In genomic region chr4:16909245-16909644, GRCh38 we compare ENCODE assay signal across 29 cellular contexts. TPM values are rescaled to one million over a fixed set of nuclear protein-coding genes. Genes with fewer than 3 reads are reported as not detected.
DNase-seq lines count a peak whose midpoint lies in the region; ATAC-seq, FAIRE-seq and TF ChIP-seq lines count a peak whose summit lies in the region.
"Had no signal": no experiment of that assay in that cellular context is flagged by ENCODE, and none has a peak within 500 bp of the region (broad histone marks: within the 10 kb centered on the region; RNA-seq: fewer than 3 reads in every experiment).

No MANE protein-coding gene starts in this region.

- POLR2A ChIA-PET in WTC11 (lab: Charles Lee): no interaction called here

- H3K27me3 ChIP-seq in GM23338 (ENCODE audit: insufficient read depth) (no peaks in the 10 kb centered on the region), iPS-15b (ENCODE audit: control insufficient read depth, insufficient read depth, low read length) (no peaks in the 10 kb centered on the region), osteoblast (ENCODE audit: insufficient read depth, low read length) (no peaks in the 10 kb centered on the region)
- H3K27me3 ChIP-seq: adrenal gland, ovary, SJSA1 had no signal

- H3K4me3 Mint-ChIP-seq in GM23338: peak overlapping the region; percentile 25; the same call in 1 of the 3 replicates
- H3K4me3 Mint-ChIP-seq in WTC11: peak overlapping the region; percentile 36
- H3K4me3 Mint-ChIP-seq: naive B cell; stimulated activated effector memory CD8-positive, alpha-beta T cell treated with anti-CD3 and anti-CD28 coated beads, Interleukin-12 subunit alpha, Interleukin-12 subunit beta, amount 100 ng/mL, for 72 hours had no signal

- H3K4me1 ChIP-seq in GM23338 (ENCODE audit: insufficient read depth): peaks cover 28% of the 10 kb centered on the region
- peaks cover 20% of the 10 kb centered on the region for H3K4me1 ChIP-seq in iPS-15b (ENCODE audit: control insufficient read depth, insufficient read depth, low read length)
- no peaks in the 10 kb centered on the region for H3K4me1 ChIP-seq in osteoblast (ENCODE audit: insufficient read depth, low read length)
- H3K4me1 ChIP-seq: adrenal gland, SJSA1 had no signal

- no peaks in the 10 kb centered on the region for H4K20me1 ChIP-seq in GM23338 (replicated peaks; ENCODE audit: insufficient read depth)
- H4K20me1 ChIP-seq in osteoblast (ENCODE audit: insufficient read depth, low read length): no peaks in the 10 kb centered on the region

- peaks cover 16% of the 10 kb centered on the region for H3K9me2 ChIP-seq in GM23338 (ENCODE audit: insufficient read depth)

- H3K9ac ChIP-seq in iPS-15b (ENCODE audit: low read depth, low read length): no peak overlapping the region

- H3K27me3 Mint-ChIP-seq in GM23338 (ENCODE audit: insufficient read depth, low read depth, poor library complexity) (peaks cover 8% of the 10 kb centered on the region), WTC11 (ENCODE audit: low read depth) (no peaks in the 10 kb centered on the region)

- ATAC-seq in GM23338 (peak; percentile 51), WTC11 (peak; percentile 21), HG03025 (IDR thresholded peaks at IDR 0.05; ENCODE audit: low FRiP score, unreplicated experiment) (no peak), GM21723 (IDR thresholded peaks at IDR 0.05; ENCODE audit: unreplicated experiment) (no peak)
- ATAC-seq: stimulated activated effector memory CD8-positive, alpha-beta T cell treated with anti-CD3 and anti-CD28 coated beads, Interleukin-12 subunit alpha, Interleukin-12 subunit beta, amount 100 ng/mL, for 72 hours had no signal

- CTCF ChIA-PET in WTC11 (lab: Charles Lee): interaction anchor here (0.6 to 1.9 kb wide), 5 partner anchors 8 to 334 kb away, joined by 3 to 7 read pairs (median 4); no protein-coding TSS in a partner anchor

- no peaks in the 10 kb centered on the region for H3F3A ChIP-seq in GM23338 (replicated peaks; ENCODE audit: low read depth)

- H3K36me3 ChIP-seq in GM23338 (ENCODE audit: insufficient read depth) (no peaks in the 10 kb centered on the region), iPS-15b (ENCODE audit: control insufficient read depth, insufficient read depth, low read length) (no peaks in the 10 kb centered on the region), osteoblast (ENCODE audit: insufficient read depth, low read length) (no peaks in the 10 kb centered on the region)
- H3K36me3 ChIP-seq: adrenal gland, ovary, SJSA1 had no signal

- H3K27ac ChIP-seq in GM23338 (ENCODE audit: low read depth) (no peak overlapping the region), osteoblast (ENCODE audit: low read depth, low read length) (no peak overlapping the region)
- H3K27ac ChIP-seq: adrenal gland, C4-2B, ovary, SJSA1 had no signal

- TF ChIP-seq CTCF in GM23338 (conservative IDR thresholded peaks at IDR 0.05; ENCODE audit: low read depth in 2 of 2): no peak
- TF ChIP-seq CTCF in WTC11 (IDR thresholded peaks at IDR 0.05): no peak
- TF ChIP-seq CTCF in osteoblast (IDR thresholded peaks at IDR 0.05; ENCODE audit: extremely low read depth, low read depth, low read length): no peak

- H2AFZ ChIP-seq in GM23338 (0 out of 2 replicates have a peak overlapping the region, but pooled peaks have one; percentile 1), osteoblast (ENCODE audit: low read length) (peak overlapping the region; percentile 9)

- H3K9me3 ChIP-seq in iPS-15b (ENCODE audit: control insufficient read depth, insufficient read depth, low read length) (no peaks in the 10 kb centered on the region), osteoblast (ENCODE audit: low read depth, low read length) (no peaks in the 10 kb centered on the region)
- H3K9me3 ChIP-seq: adrenal gland, ovary, SJSA1 had no signal

- no peak for FAIRE-seq in urothelium cell line (lab: Jason Lieb, UNC)
- FAIRE-seq: RCC 7860 had no signal

- H3K4me2 ChIP-seq in GM23338: peak overlapping the region; percentile 42
- H3K4me2 ChIP-seq in osteoblast (ENCODE audit: insufficient read depth, low read length): peak overlapping the region; percentile 16

- DNase-seq in GM23338 (ENCODE audit: low spot score) (peak; percentile 26), WTC11 (ENCODE audit: low spot score) (peak; percentile 17), osteoblast (ENCODE audit: insufficient read length, low spot score, missing footprints) (no peak), urothelium cell line (ENCODE audit: low spot score) (no peak), middle frontal gyrus (ENCODE audit: extremely low spot score, low spot score) (no peak)
- DNase-seq: activated CD4-positive, alpha-beta T cell treated with anti-CD3 and anti-CD28 coated beads, Interleukin-2, amount 50 U/mL, for 4 hours; activated naive CD4-positive, alpha-beta T cell treated with Interleukin-2 at 50 U/mL for 16 hours; DND-41; GOT3; left cardiac atrium; naive B cell; NCI-H1105 treated with DMSO at 0.1 percent for 48 hours; NCI-H2029 treated with DMSO at 0.1 percent for 48 hours; NCI-H2227 treated with DMSO at 0.1 percent for 48 hours; NCI-H526 treated with DMSO at 0.1 percent for 48 hours; ovary; stimulated activated CD4-positive, alpha-beta T cell treated with anti-CD3 and anti-CD28 coated beads, Interleukin-4, amount 100 ng/mL, for 24 hours; substantia nigra; T-helper 1 cell had no signal

- H3K36me3 Mint-ChIP-seq in GM23338 (ENCODE audit: low read depth) (peaks cover 4% of the 10 kb centered on the region; the same call in 2 of the 3 replicates), WTC11 (peaks cover 10% of the 10 kb centered on the region)
- H3K36me3 Mint-ChIP-seq: brain; naive B cell; stimulated activated effector memory CD8-positive, alpha-beta T cell treated with anti-CD3 and anti-CD28 coated beads, Interleukin-12 subunit alpha, Interleukin-12 subunit beta, amount 100 ng/mL, for 72 hours had no signal

- no peaks in the 10 kb centered on the region for H3K79me2 ChIP-seq in GM23338 (replicated peaks; ENCODE audit: insufficient read depth)
- H3K79me2 ChIP-seq in osteoblast (ENCODE audit: insufficient read depth, low read length): no peaks in the 10 kb centered on the region

- H3K27ac Mint-ChIP-seq in GM23338: peak overlapping the region; percentile 72
- H3K27ac Mint-ChIP-seq in WTC11: 0 out of 2 replicates have a peak overlapping the region, but pooled peaks have one; percentile 52
- H3K27ac Mint-ChIP-seq: stimulated activated effector memory CD8-positive, alpha-beta T cell treated with anti-CD3 and anti-CD28 coated beads, Interleukin-12 subunit alpha, Interleukin-12 subunit beta, amount 100 ng/mL, for 72 hours had no signal

- peaks cover 3% of the 10 kb centered on the region; the same call in 2 of the 3 replicates for H3K9me3 Mint-ChIP-seq in GM23338
- peaks cover 11% of the 10 kb centered on the region for H3K9me3 Mint-ChIP-seq in WTC11
- H3K9me3 Mint-ChIP-seq: stimulated activated effector memory CD8-positive, alpha-beta T cell treated with anti-CD3 and anti-CD28 coated beads, Interleukin-12 subunit alpha, Interleukin-12 subunit beta, amount 100 ng/mL, for 72 hours had no signal

- H3K4me1 Mint-ChIP-seq in GM23338: peaks cover 23% of the 10 kb centered on the region
- H3K4me1 Mint-ChIP-seq in WTC11: peaks cover 34% of the 10 kb centered on the region
- H3K4me1 Mint-ChIP-seq: naive B cell; stimulated activated effector memory CD8-positive, alpha-beta T cell treated with anti-CD3 and anti-CD28 coated beads, Interleukin-12 subunit alpha, Interleukin-12 subunit beta, amount 100 ng/mL, for 72 hours had no signal

- H3K4me3 ChIP-seq in GM23338: no peak overlapping the region
- H3K4me3 ChIP-seq in iPS-15b (ENCODE audit: low read depth, low read length): peak overlapping the region; percentile 4
- H3K4me3 ChIP-seq in osteoblast (ENCODE audit: insufficient read depth, low read length): no peak overlapping the region
- H3K4me3 ChIP-seq: adrenal gland, ovary, SJSA1 had no signal

TF ChIP-seq in WTC11, 78 proteins besides CTCF, POLR2A, EP300 and RAD21 (continues in another document):
- TF ChIP-seq NR3C1 (CRISPR knock-in tag; conservative IDR thresholded peaks at IDR 0.05; ENCODE audit: low read depth) (no peak), SMAD3 (CRISPR knock-in tag; IDR thresholded peaks at IDR 0.05; ENCODE audit: borderline replicate concordance) (no peak), PREB (CRISPR knock-in tag; IDR thresholded peaks at IDR 0.05; ENCODE audit: borderline replicate concordance) (no peak), RELA (CRISPR knock-in tag; IDR thresholded peaks at IDR 0.05; ENCODE audit: borderline replicate concordance) (no peak)
- TF ChIP-seq, protein P1, sequence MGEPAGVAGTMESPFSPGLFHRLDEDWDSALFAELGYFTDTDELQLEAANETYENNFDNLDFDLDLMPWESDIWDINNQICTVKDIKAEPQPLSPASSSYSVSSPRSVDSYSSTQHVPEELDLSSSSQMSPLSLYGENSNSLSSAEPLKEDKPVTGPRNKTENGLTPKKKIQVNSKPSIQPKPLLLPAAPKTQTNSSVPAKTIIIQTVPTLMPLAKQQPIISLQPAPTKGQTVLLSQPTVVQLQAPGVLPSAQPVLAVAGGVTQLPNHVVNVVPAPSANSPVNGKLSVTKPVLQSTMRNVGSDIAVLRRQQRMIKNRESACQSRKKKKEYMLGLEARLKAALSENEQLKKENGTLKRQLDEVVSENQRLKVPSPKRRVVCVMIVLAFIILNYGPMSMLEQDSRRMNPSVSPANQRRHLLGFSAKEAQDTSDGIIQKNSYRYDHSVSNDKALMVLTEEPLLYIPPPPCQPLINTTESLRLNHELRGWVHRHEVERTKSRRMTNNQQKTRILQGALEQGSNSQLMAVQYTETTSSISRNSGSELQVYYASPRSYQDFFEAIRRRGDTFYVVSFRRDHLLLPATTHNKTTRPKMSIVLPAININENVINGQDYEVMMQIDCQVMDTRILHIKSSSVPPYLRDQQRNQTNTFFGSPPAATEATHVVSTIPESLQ (CRISPR knock-in tag; IDR thresholded peaks at IDR 0.05): no peak

RNA-seq across cellular contexts. Expression of gene LDB2, which starts 10.8 kb away (rescaled TPM):
- total RNA-seq in GM23338 (2014; rRNA removed; shearing (Covaris generic)): 80.1 and 89.1 TPM in 2 replicates
- 48.6 and 51.3 TPM in 2 replicates for polyA plus RNA-seq in GM23338 (2016; fragmentation: Nextera tagmentation; extraction: Ambion mirVana)
- total RNA-seq in WTC11 (2021) (62.4 to 67.4 TPM (median 67.3 TPM) in 3 replicates), osteoblast (18.8 and 21.8 TPM in 2 replicates)
- total RNA-seq: MCF 10A had no signal

Comparison
In these comparisons a context has a peak if more than half of its experiments do, and no peak if none do; other contexts are left out.
1. ATAC-seq: peak in GM23338 (single experiment) and WTC11 (single experiment); none in HG03025 (single experiment) and GM21723 (single experiment).
2. DNase-seq: peak in GM23338 (single experiment) and WTC11 (single experiment); none in osteoblast (single experiment), urothelium cell line (single experiment) and middle frontal gyrus (single experiment).